ENCODE assay signal across 24 cellular contexts in the genomic region with DNA sequence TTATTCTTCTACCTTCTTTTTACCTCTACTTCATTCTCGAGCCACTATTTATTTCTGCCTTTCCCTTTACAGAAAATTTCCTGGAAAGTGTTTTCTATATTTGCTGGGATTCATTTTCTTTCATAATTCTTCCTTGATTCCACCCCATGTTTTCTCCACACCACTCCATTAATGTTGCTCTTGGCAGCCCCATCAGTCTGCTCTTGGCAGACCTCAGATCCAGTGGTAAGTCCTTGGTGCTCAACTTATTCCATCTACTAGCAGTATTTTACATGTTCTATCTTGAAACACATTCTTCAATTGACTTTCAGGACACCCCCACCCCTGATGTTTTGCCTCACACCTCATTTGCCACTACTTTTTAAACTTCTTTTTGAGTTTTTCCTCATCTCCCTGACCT.
A peak's percentile ranks its signal among the peaks of the same experiment; 100 is the strongest.
DNase-seq lines count a peak whose midpoint lies in the region; ATAC-seq, FAIRE-seq and TF ChIP-seq lines count a peak whose summit lies in the region.
"Had no signal": no experiment of that assay in that cellular context is flagged by ENCODE, and none has a peak within 500 bp of the region (broad histone marks: within the 10 kb centered on the region; RNA-seq: fewer than 3 reads in every experiment).

No MANE protein-coding gene starts in this region.

- H3K4me3 ChIP-seq in astrocyte of the cerebellum (ENCODE audit: low read depth, low read length), result no peak overlapping the region
- no peak overlapping the region for H3K4me3 ChIP-seq in fibroblast of pulmonary artery (replicated peaks; ENCODE audit: low read depth, low read length)
- H3K4me3 ChIP-seq: cardiac muscle cell, gastroesophageal sphincter had no signal

- ATAC-seq in sciatic nerve (peak; percentile 87), HG02981 (IDR thresholded peaks at IDR 0.05; ENCODE audit: unreplicated experiment) (no peak), GM21381 (IDR thresholded peaks at IDR 0.05; ENCODE audit: unreplicated experiment) (no peak)
- ATAC-seq: stimulated activated naive CD8-positive, alpha-beta T cell treated with anti-CD3 and anti-CD28 coated beads, Interleukin-15, amount 100 ng/mL, for 72 hours had no signal

- intact Hi-C loops in sciatic nerve (cut with DNase I), result no loop called here

- TF ChIP-seq CTCF in astrocyte of the cerebellum (IDR thresholded peaks at IDR 0.05; ENCODE audit: low read depth, low read length, missing control alignments) (no peak), fibroblast of pulmonary artery (IDR thresholded peaks at IDR 0.05; ENCODE audit: low read length, missing control alignments) (no peak)

- in situ Hi-C loops in astrocyte of the cerebellum (cut with HindIII; ENCODE audit: low sequenced_read_pairs), result no loop called here

- DNase-seq in EH (ENCODE audit: low read depth), result peak; percentile 41
- DNase-seq in astrocyte of the cerebellum (ENCODE audit: low read depth), result peak; percentile 76
- peak; percentile 73 for DNase-seq in fibroblast of pulmonary artery (ENCODE audit: low read depth)
- DNase-seq in sciatic nerve (ENCODE audit: low spot score), result no peak
- no peak for DNase-seq in urothelium cell line (ENCODE audit: low spot score)
- DNase-seq: activated CD4-positive, alpha-beta T cell treated with anti-CD3 and anti-CD28 coated beads, Interleukin-2, amount 50 U/mL, for 4 hours; activated CD8-positive, alpha-beta memory T cell treated with anti-CD3 and anti-CD28 coated beads, Interleukin-2, amount 50 U/mL, for 48 hours; activated naive CD8-positive, alpha-beta T cell treated with anti-CD3 and anti-CD28 coated beads, Interleukin-2, amount 10 ng/mL, durations not matched to agents 7 days and 5 days; CD4-positive, CD25-positive, alpha-beta regulatory T cell; dermis blood vessel endothelial cell; DMS153; GF-D8; HCEC 1CT; islet precursor cell; NCI-H1694 treated with DMSO at 0.1 percent for 48 hours; NCI-H2171 treated with DMSO at 0.1 percent for 48 hours; NCI-H69; stimulated activated naive CD8-positive, alpha-beta T cell treated with anti-CD3 and anti-CD28 coated beads, Interleukin-15, amount 100 ng/mL, for 72 hours; T-helper 9 cell; trophoblast cell had no signal

- no peak for FAIRE-seq in urothelium cell line (lab: Jason Lieb, UNC)

Comparison
In these comparisons a context has a peak if more than half of its experiments do, and no peak if none do; other contexts are left out.
1. DNase-seq: peak in EH (single experiment), astrocyte of the cerebellum (single experiment) and fibroblast of pulmonary artery (single experiment); none in sciatic nerve (single experiment) and urothelium cell line (single experiment).